25 cellular contexts compared by ENCODE assay signal in the genomic region with DNA sequence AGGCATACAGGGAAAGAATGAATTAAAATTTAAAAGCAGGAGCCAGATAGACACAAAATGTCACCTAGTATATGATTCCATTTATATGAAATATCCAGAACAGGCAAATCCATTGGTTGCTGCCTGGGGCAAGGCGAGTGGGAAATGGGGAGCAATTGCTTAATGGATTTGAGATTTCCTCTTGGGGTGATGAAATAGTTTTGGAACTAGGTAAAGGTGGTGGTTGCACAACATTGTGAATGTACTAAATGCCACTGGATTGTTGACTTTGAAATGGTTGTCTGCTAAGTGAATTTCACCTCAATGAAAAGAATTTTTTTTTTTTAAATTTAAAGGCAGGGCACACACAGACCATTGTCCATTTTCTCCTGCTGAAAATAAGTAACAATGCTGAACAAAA.
"Had no signal": no experiment of that assay in that cellular context is flagged by ENCODE, and none has a peak within 500 bp of the region (broad histone marks: within the 10 kb centered on the region; RNA-seq: fewer than 3 reads in every experiment).

No MANE protein-coding gene starts in this region.

- DNase-seq: activated CD4-positive, alpha-beta memory T cell treated with anti-CD3 and anti-CD28 coated beads, Interleukin-2, amount 10 ng/mL, durations not matched to agents 7 days and 5 days; activated CD4-positive, alpha-beta T cell treated with anti-CD3 and anti-CD28 coated beads for 36 hours; activated CD4-positive, alpha-beta T cell treated with anti-CD3 and anti-CD28 coated beads, Interleukin-2, amount 50 U/mL, for 1 hour; activated gamma-delta T cell; activated naive CD4-positive, alpha-beta T cell treated with anti-CD3 and anti-CD28 coated beads, Interleukin-2, amount 50 U/mL, for 16 hours; activated naive CD8-positive, alpha-beta T cell treated with anti-CD3 and anti-CD28 coated beads, Interleukin-2, amount 10 ng/mL, durations not matched to agents 7 days and 5 days; activated T-cell treated with anti-CD3 and anti-CD28 coated beads for 4 hours; activated T-cell treated with anti-CD3 and anti-CD28 coated beads, Interleukin-2, amount 50 U/mL, for 48 hours; aorta; MG63; MV-4-11; NCI-H1092 treated with DMSO at 0.1 percent for 48 hours; NCI-H1436; NCI-H1694 treated with DMSO at 0.1 percent for 48 hours; NCI-H2029 treated with DMSO at 0.1 percent for 48 hours; NCI-H510A treated with DMSO at 0.1 percent for 48 hours; Peyer's patch; Right ventricle myocardium superior; SJCRH30; SK-N-SH; T-helper 1 cell; WERI-Rb-1 had no signal

- H3K27me3 ChIP-seq: MG63, Peyer's patch, SJCRH30 had no signal

- H3K27ac ChIP-seq: KMS-11, Peyer's patch, RWPE1, SJCRH30, WERI-Rb-1 had no signal

- H3K4me3 ChIP-seq: MG63, Peyer's patch, SJCRH30 had no signal

- H3K36me3 ChIP-seq: MG63, Peyer's patch, SJCRH30, WERI-Rb-1 had no signal

- ATAC-seq: activated CD4-positive, alpha-beta T cell treated with anti-CD3 and anti-CD28 coated beads for 36 hours; activated T-helper 17 cell treated with anti-CD3 and anti-CD28 coated beads, Interleukin-2, amount 50 U/mL, for 72 hours had no signal

- H3K9me3 ChIP-seq: MG63, Peyer's patch, SJCRH30, SK-N-SH had no signal

- H3K4me1 ChIP-seq: Peyer's patch, SJCRH30 had no signal
